23 cellular contexts compared by ENCODE assay signal in genomic region chr5:121634946-121635345, GRCh38.
"Had no signal": no experiment of that assay in that cellular context is flagged by ENCODE, and none has a peak within 500 bp of the region (broad histone marks: within the 10 kb centered on the region; RNA-seq: fewer than 3 reads in every experiment).

No MANE protein-coding gene starts in this region.

- H3K4me1 ChIP-seq: esophagus squamous epithelium, foreskin keratinocyte, gastroesophageal sphincter, left lung, lower lobe of right lung had no signal

- DNase-seq: dermis blood vessel endothelial cell; dorsolateral prefrontal cortex; effector CD4-positive, alpha-beta T cell; effector memory CD4-positive, alpha-beta T cell; erythroblast; esophagus squamous epithelium; foreskin keratinocyte; immature natural killer cell; left cardiac atrium; left lung; left ventricle myocardium superior; lower lobe of right lung; mesenchymal stem cell; mucosa of descending colon had no signal

- ATAC-seq: esophagus mucosa, foreskin keratinocyte, gastroesophageal sphincter, left cardiac atrium, left lung, left ventricle myocardium superior, lower lobe of right lung, mucosa of descending colon had no signal

- H3K27ac ChIP-seq: coronary artery, dorsolateral prefrontal cortex, epithelial cell of prostate, esophagus squamous epithelium, foreskin keratinocyte, gastroesophageal sphincter, hepatocyte, left lung, lower lobe of right lung had no signal

- H3K36me3 ChIP-seq: esophagus squamous epithelium, gastroesophageal sphincter, left lung, lower lobe of right lung had no signal

- H3K4me1 Mint-ChIP-seq: immature natural killer cell had no signal

- FAIRE-seq: colon, frontal cortex, keratinocyte had no signal

- H3K4me3 Mint-ChIP-seq: immature natural killer cell, mesothelial cell of epicardium had no signal

- H3K36me3 Mint-ChIP-seq: immature natural killer cell, mesothelial cell of epicardium had no signal

- H3K4me3 ChIP-seq: coronary artery, dorsolateral prefrontal cortex, esophagus squamous epithelium, gastroesophageal sphincter, hepatocyte, left lung, lower lobe of right lung, mucosa of descending colon had no signal

- H3K27me3 ChIP-seq: esophagus squamous epithelium, foreskin keratinocyte, hepatocyte, left lung had no signal

- H3K27ac Mint-ChIP-seq: immature natural killer cell, mesothelial cell of epicardium had no signal

- H3K79me2 ChIP-seq: hepatocyte had no signal

- H3K4me2 ChIP-seq: hepatocyte had no signal

- H2AFZ ChIP-seq: hepatocyte had no signal

- H3K9me3 Mint-ChIP-seq: mesothelial cell of epicardium had no signal

- H3K9me3 ChIP-seq: esophagus squamous epithelium, gastroesophageal sphincter, left lung, lower lobe of right lung, mucosa of descending colon had no signal
